19 cellular contexts compared by ENCODE assay signal in genomic region chr7:33530664-33531063, GRCh38.
"Had no signal": no experiment of that assay in that cellular context is flagged by ENCODE, and none has a peak within 500 bp of the region (broad histone marks: within the 10 kb centered on the region; RNA-seq: fewer than 3 reads in every experiment).

No MANE protein-coding gene starts in this region.

- H3K36me3 ChIP-seq: thoracic aorta, upper lobe of right lung had no signal

- DNase-seq: activated CD4-positive, alpha-beta T cell treated with anti-CD3 and anti-CD28 coated beads, Interleukin-2, amount 50 U/mL, for 1 hour; activated CD4-positive, CD25-positive, alpha-beta regulatory T cell; activated CD8-positive, alpha-beta memory T cell treated with anti-CD3 and anti-CD28 coated beads for 24 hours; activated naive CD8-positive, alpha-beta T cell treated with anti-CD3 and anti-CD28 coated beads for 36 hours; amygdala; central memory CD4-positive, alpha-beta T cell; esophagus squamous epithelium; glutamatergic neuron; hypothalamus; kidney glomerular epithelial cell; left ventricle myocardium superior; mucosa of descending colon; naive thymus-derived CD4-positive, alpha-beta T cell; stimulated activated CD4-positive, alpha-beta T cell treated with anti-CD3 and anti-CD28 coated beads, Interleukin-12 subunit alpha, Interleukin-12 subunit beta, amount 100 ng/mL, for 4 hours; stimulated activated CD4-positive, alpha-beta T cell treated with anti-CD3 and anti-CD28 coated beads, Interleukin-2, amount 100 ng/mL, for 24 hours; upper lobe of right lung had no signal

- H3K4me3 ChIP-seq: coronary artery, esophagus squamous epithelium, mucosa of descending colon, thoracic aorta, upper lobe of right lung had no signal

- H3K27ac ChIP-seq: coronary artery, esophagus squamous epithelium, parathyroid adenoma, thoracic aorta, upper lobe of right lung had no signal

- H3K4me1 ChIP-seq: esophagus squamous epithelium, parathyroid adenoma, upper lobe of right lung had no signal

- H3K9me3 ChIP-seq: esophagus squamous epithelium, mucosa of descending colon, thoracic aorta, upper lobe of right lung had no signal

- ATAC-seq: left ventricle myocardium superior; mucosa of descending colon; naive thymus-derived CD4-positive, alpha-beta T cell; upper lobe of right lung had no signal

- H3K27me3 ChIP-seq: esophagus squamous epithelium, upper lobe of right lung had no signal
